8 cellular contexts compared by ENCODE assay signal in genomic region chr17:34171245-34171818, GRCh38.
DNase-seq lines count a peak whose midpoint lies in the region; ATAC-seq and TF ChIP-seq lines count a peak whose summit lies in the region.

No MANE protein-coding gene starts in this region.

- H3K36me3 Mint-ChIP-seq in H9 (ENCODE audit: insufficient read depth in 1 of 3, low read depth in 3 of 3) = peaks cover 0 to 9% (median 7%) of the 10 kb centered on the region in 3 experiments; a peak in 4 of 7 replicates
- H3K36me3 Mint-ChIP-seq in activated T-cell treated with anti-CD3 and anti-CD28 coated beads, Interleukin-2, amount 50 U/mL, for 72 hours (ENCODE audit: insufficient read depth in 2 of 2) = no peaks in the 10 kb centered on the region

- H3K27me3 Mint-ChIP-seq in H9 (ENCODE audit: low read depth) = no peaks in the 10 kb centered on the region; the same call in 1 of the 2 replicates
- H3K27me3 Mint-ChIP-seq in activated T-cell treated with anti-CD3 and anti-CD28 coated beads, Interleukin-2, amount 50 U/mL, for 72 hours (ENCODE audit: low read depth) = peaks cover 23% of the 10 kb centered on the region

- H3K14ac ChIP-seq in H9 (ENCODE audit: insufficient read depth, low read length) = no peak overlapping the region

- no CpG with 5 or more reads among the region's 9 CpGs for WGBS in H9 (ENCODE audit: extremely low coverage, insufficient read length, low lambda C conversion rate)

- H2BK5ac ChIP-seq in H9 (ENCODE audit: insufficient read length, low read length) = no peak overlapping the region

- H3K79me1 ChIP-seq in H9 (ENCODE audit: insufficient read depth, low read depth, low read length, poor library complexity, severe bottlenecking) = no peaks in the 10 kb centered on the region

- H3K23me2 ChIP-seq in H9 (ENCODE audit: insufficient read length, low read depth, low read length, poor library complexity, severe bottlenecking) = no peaks in the 10 kb centered on the region

- H4K91ac ChIP-seq in H9 (ENCODE audit: insufficient read length, low read depth, low read length) = no peak overlapping the region

- H2AFZ ChIP-seq in H9 (ENCODE audit: low read length) (no peak overlapping the region), OCI-LY3 (ENCODE audit: low read depth, low read length) (no peak overlapping the region)

- H2BK20ac ChIP-seq in H9 (ENCODE audit: low read depth, low read length, poor library complexity, severe bottlenecking) = no peak overlapping the region

- H2BK15ac ChIP-seq in H9 (ENCODE audit: low read depth, low read length) = no peak overlapping the region

- H3K79me2 ChIP-seq in H9 (ENCODE audit: insufficient read depth, low read length) (no peaks in the 10 kb centered on the region), OCI-LY3 (ENCODE audit: low read length) (no peaks in the 10 kb centered on the region)

- H3K9me3 Mint-ChIP-seq in H9 = peaks cover 9 to 13% of the 10 kb centered on the region in 2 experiments
- no peaks in the 10 kb centered on the region for H3K9me3 Mint-ChIP-seq in activated T-cell treated with anti-CD3 and anti-CD28 coated beads, Interleukin-2, amount 50 U/mL, for 72 hours

- TF ChIP-seq CTCF in C4-2B (conservative IDR thresholded peaks at IDR 0.05) = peak; percentile 93
- TF ChIP-seq CTCF in H9 (conservative IDR thresholded peaks at IDR 0.05) = peak; percentile 94
- TF ChIP-seq CTCF in OCI-LY3 (IDR thresholded peaks at IDR 0.05; ENCODE audit: low read depth, low read length) = peak; percentile 85

- no peak overlapping the region for H3K4me3 Mint-ChIP-seq in H9
- H3K4me3 Mint-ChIP-seq in activated T-cell treated with anti-CD3 and anti-CD28 coated beads, Interleukin-2, amount 50 U/mL, for 72 hours = no peak overlapping the region

- H3K36me3 ChIP-seq in OCI-LY3 (replicated peaks; ENCODE audit: low read depth, low read length) = no peaks in the 10 kb centered on the region

- no peak overlapping the region for H3K23ac ChIP-seq in H9 (ENCODE audit: insufficient read length, low read depth, low read length)

- no peak overlapping the region for H3K4ac ChIP-seq in H9 (ENCODE audit: low read depth, low read length)

- H3K9ac ChIP-seq in H9 (ENCODE audit: extremely low read depth, insufficient read length, low read length) (no peak overlapping the region), OCI-LY3 (ENCODE audit: low read length) (no peak overlapping the region)

- no peak overlapping the region for H3K18ac ChIP-seq in H9 (ENCODE audit: insufficient read length, low read depth, low read length)

- H2AK5ac ChIP-seq in H9 (ENCODE audit: insufficient read length, low read length) = no peak overlapping the region

- peak; percentile 32 to 71 for ATAC-seq in activated T-cell treated with anti-CD3 and anti-CD28 coated beads, Interleukin-2, amount 50 U/mL, for 72 hours (replicated peaks in 1 of 2)
- ATAC-seq in GM19023 (IDR thresholded peaks at IDR 0.05; ENCODE audit: unreplicated experiment) = no peak

- H4K8ac ChIP-seq in H9 (replicated peaks; ENCODE audit: insufficient read length, low read depth, low read length) = no peak overlapping the region

- no peak overlapping the region for H3K27ac ChIP-seq in C4-2B
- H3K27ac ChIP-seq in H9 (ENCODE audit: insufficient read length, low read depth, low read length) = no peak overlapping the region
- H3K27ac ChIP-seq in OCI-LY3 (ENCODE audit: low read length) = no peak overlapping the region

- no peak overlapping the region for H3K4me2 ChIP-seq in H9 (ENCODE audit: insufficient read depth, insufficient read length, low read length)
- no peak overlapping the region for H3K4me2 ChIP-seq in OCI-LY3 (ENCODE audit: low read length)

- H3K27me3 ChIP-seq in H9 (ENCODE audit: insufficient read depth, low read length) = no peaks in the 10 kb centered on the region
- H3K27me3 ChIP-seq in OCI-LY3 (ENCODE audit: low read depth, low read length) = peaks cover 35% of the 10 kb centered on the region

- H3K56ac ChIP-seq in H9 (ENCODE audit: insufficient read length, low read depth, low read length) = no peak overlapping the region

- no peak overlapping the region for H2BK120ac ChIP-seq in H9 (ENCODE audit: low read depth, low read length, poor library complexity, severe bottlenecking)

- intact Hi-C loops in posterior cingulate gyrus (cut with DNase I) = no loop called here

- no peak overlapping the region for H3K4me3 ChIP-seq in OCI-LY3 (ENCODE audit: low read length)

- H3K27ac Mint-ChIP-seq in H9 = no peak overlapping the region
- no peak overlapping the region for H3K27ac Mint-ChIP-seq in activated T-cell treated with anti-CD3 and anti-CD28 coated beads, Interleukin-2, amount 50 U/mL, for 72 hours

- no peak overlapping the region for H4K5ac ChIP-seq in H9 (ENCODE audit: insufficient read length, low read depth, low read length)

- H3K9me3 ChIP-seq in H9 (ENCODE audit: control insufficient read depth, low read depth, low read length) = no peaks in the 10 kb centered on the region
- H3K9me3 ChIP-seq in OCI-LY3 (ENCODE audit: insufficient read depth, low read length) = no peaks in the 10 kb centered on the region

- DNase-seq in H9 (peak; percentile 82), foreskin melanocyte (peak; percentile 35), posterior cingulate gyrus (peak in 8 of 10 donors; percentile 21 to 85 (median 54)), putamen (ENCODE audit: low spot score) (no peak)
- peak; percentile 51 to 52 for DNase-seq in activated T-cell treated with anti-CD3 and anti-CD28 coated beads, Interleukin-2, amount 50 U/mL, for 72 hours

- H3K4me1 Mint-ChIP-seq in H9 = peaks cover 5% of the 10 kb centered on the region in 2 experiments; a peak in 3 of 4 replicates
- no peaks in the 10 kb centered on the region for H3K4me1 Mint-ChIP-seq in activated T-cell treated with anti-CD3 and anti-CD28 coated beads, Interleukin-2, amount 50 U/mL, for 72 hours (ENCODE audit: low read depth)

- no peak overlapping the region for H3T11ph ChIP-seq in H9 (ENCODE audit: low read length)

- H3K4me1 ChIP-seq in H9 (ENCODE audit: insufficient read depth, low read length) (no peaks in the 10 kb centered on the region), OCI-LY3 (ENCODE audit: low read length) (no peaks in the 10 kb centered on the region)

- no peak overlapping the region for H2BK12ac ChIP-seq in H9 (ENCODE audit: insufficient read length, low read depth, low read length)

- H4K20me1 ChIP-seq in H9 (ENCODE audit: control insufficient read depth, insufficient read depth, insufficient read length) (no peaks in the 10 kb centered on the region), OCI-LY3 (ENCODE audit: insufficient read depth, low read length) (no peaks in the 10 kb centered on the region)
